ENCODE assay signal across 22 cellular contexts in genomic region chr1:18875796-18876128, GRCh38. TPM values are rescaled to one million over a fixed set of nuclear protein-coding genes. Genes with fewer than 3 reads are reported as not detected.
"Had no signal": no experiment of that assay in that cellular context is flagged by ENCODE, and none has a peak within 500 bp of the region (broad histone marks: within the 10 kb centered on the region; RNA-seq: fewer than 3 reads in every experiment).

No MANE protein-coding gene starts in this region.

- H3K9me3 ChIP-seq: adrenal gland, body of pancreas, breast epithelium had no signal

- H3K27me3 ChIP-seq: adrenal gland, body of pancreas, brain microvascular endothelial cell, breast epithelium had no signal

- H3K27ac ChIP-seq: adrenal gland, body of pancreas, brain microvascular endothelial cell, breast epithelium, VCaP had no signal

- H3K36me3 ChIP-seq: adrenal gland, brain microvascular endothelial cell, breast epithelium had no signal

- H3K4me3 ChIP-seq: adrenal gland, body of pancreas, breast epithelium had no signal

- H3K4me1 ChIP-seq: adrenal gland, body of pancreas, breast epithelium had no signal

- FAIRE-seq: astrocyte, TTC549 had no signal

RNA-seq across cellular contexts. Expression of gene TAS1R2, which starts 16.3 kb away (rescaled TPM):
- total RNA-seq: activated B cell treated with CpG ODN at 0.5 μM for 24 hours; activated CD4-positive, alpha-beta memory T cell treated with anti-CD3 and anti-CD28 coated beads for 36 hours; activated CD4-positive, alpha-beta T cell treated with anti-CD3 and anti-CD28 coated beads, Interleukin-2, amount 10 ng/mL, durations not matched to agents 24 days and 14 days; activated CD8-positive, alpha-beta memory T cell treated with anti-CD3 and anti-CD28 coated beads for 36 hours; activated CD8-positive, alpha-beta T cell treated with anti-CD3 and anti-CD28 coated beads for 36 hours; activated naive CD4-positive, alpha-beta T cell treated with anti-CD3 and anti-CD28 coated beads for 36 hours; activated naive CD4-positive, alpha-beta T cell treated with anti-CD3 and anti-CD28 coated beads, Interleukin-2, amount 50 U/mL, for 72 hours; activated naive CD8-positive, alpha-beta T cell treated with anti-CD3 and anti-CD28 coated beads for 36 hours; activated T-cell treated with anti-CD3 and anti-CD28 coated beads, Interleukin-2, amount 50 U/mL, for 4 hours; activated T-cell treated with anti-CD3 and anti-CD28 coated beads, Interleukin-2, amount 50 U/mL, for 72 hours; activated T-helper 1 cell treated with anti-CD3 and anti-CD28 coated beads, Interleukin-12 subunit alpha, Interleukin-12 subunit beta, Interleukin-2, Interleukin-4 antibody, amounts not matched to agents 30 ng/mL and 10 ng/mL and 1 ng/mL, durations not matched to agents 14 hours and 24 hours and 36 hours; activated T-helper 17 cell treated with anti-CD3 and anti-CD28 coated beads, Interleukin-2, amount 50 U/mL, for 72 hours; adrenal gland; aorta; astrocyte; body of pancreas; breast epithelium; cardiac septum; cerebellum had no signal
- polyA plus RNA-seq: adrenal gland, aorta had no signal
